In the genomic region with DNA sequence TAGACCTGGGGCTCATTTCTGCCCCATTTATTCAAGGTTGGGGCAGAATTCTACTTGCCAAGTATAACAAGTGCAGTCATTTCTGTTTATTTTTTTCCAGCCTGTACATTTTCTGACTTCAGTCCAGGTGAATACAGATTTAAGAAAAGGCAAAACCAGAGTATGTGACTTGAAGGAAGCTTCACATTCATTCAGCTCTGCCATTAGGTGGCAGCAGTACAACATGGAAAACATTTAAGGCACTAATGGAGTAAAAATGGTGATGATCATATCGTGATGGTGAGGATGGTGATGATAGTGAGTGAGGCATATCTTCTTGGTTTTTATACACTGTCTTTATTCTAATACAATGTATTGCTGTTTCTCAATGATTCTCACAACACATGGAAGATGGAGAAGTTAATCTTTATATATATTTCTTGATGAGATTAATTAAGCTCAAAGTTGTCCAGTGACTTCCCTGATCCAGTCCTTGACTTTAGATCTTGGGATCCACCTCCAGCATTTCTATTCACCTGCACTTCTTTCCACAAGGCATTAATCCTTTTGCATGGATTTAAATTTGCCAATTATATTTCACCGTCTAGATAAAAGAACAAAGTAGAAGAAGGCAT, we compare ENCODE assay signal across 2 cellular contexts.
TF ChIP-seq lines count a peak whose summit lies in the region.

No MANE protein-coding gene starts in this region.

TF ChIP-seq in GM12878, 131 proteins besides CTCF, POLR2A, EP300 and RAD21:
- TF ChIP-seq SMC3 (IDR thresholded peaks at IDR 0.05; ENCODE audit: borderline replicate concordance, low read length), result peak; percentile 46; the same call in 1 of the 2 replicates
- TF ChIP-seq ZZZ3 (IDR thresholded peaks at IDR 0.05; ENCODE audit: control insufficient read depth, insufficient read length, low read depth), result no peak

TF ChIP-seq in HepG2, 621 proteins besides CTCF, POLR2A, EP300 and RAD21 (continued from another document):
- TF ChIP-seq, protein P1, sequence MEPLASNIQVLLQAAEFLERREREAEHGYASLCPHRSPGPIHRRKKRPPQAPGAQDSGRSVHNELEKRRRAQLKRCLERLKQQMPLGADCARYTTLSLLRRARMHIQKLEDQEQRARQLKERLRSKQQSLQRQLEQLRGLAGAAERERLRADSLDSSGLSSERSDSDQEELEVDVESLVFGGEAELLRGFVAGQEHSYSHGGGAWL (CRISPR knock-in tag; IDR thresholded peaks at IDR 0.05), result no peak
- TF ChIP-seq SMC3 (IDR thresholded peaks at IDR 0.05; ENCODE audit: low read length), result peak; percentile 49
